15 cellular contexts compared by ENCODE assay signal in the genomic region with DNA sequence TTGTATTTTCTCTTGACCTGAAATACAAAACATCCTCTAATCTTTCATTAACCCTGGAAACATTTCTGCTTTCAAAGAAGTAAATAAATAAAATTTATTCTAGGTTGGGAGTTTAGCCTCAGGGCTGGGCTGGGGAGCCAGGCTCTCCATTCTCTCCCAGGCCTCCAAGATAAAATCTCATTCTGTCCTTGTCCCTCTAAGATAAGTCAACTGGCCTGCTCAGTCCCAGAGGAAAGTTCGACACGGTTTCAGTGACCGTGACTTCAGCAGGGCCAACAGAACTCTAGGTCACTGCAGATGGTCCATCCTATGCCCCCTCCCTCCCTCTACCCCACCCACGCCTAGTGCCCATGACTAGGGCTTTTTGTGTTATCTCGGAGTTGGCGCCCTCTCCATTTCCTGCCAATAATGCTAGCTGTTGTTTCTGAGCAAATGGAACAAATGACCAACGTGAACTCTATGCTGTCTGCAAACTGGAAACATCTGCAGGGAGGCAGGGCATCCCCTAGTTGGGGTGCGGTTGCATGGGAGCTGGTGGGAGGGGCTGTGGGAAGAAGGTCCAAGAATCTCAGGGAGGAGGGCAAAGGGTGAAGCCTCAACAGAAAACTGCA. TPM values are rescaled to one million over a fixed set of nuclear protein-coding genes. Genes with fewer than 3 reads are reported as not detected.
DNase-seq lines count a peak whose midpoint lies in the region; ATAC-seq and TF ChIP-seq lines count a peak whose summit lies in the region.
"Had no signal": no experiment of that assay in that cellular context is flagged by ENCODE, and none has a peak within 500 bp of the region (broad histone marks: within the 10 kb centered on the region; RNA-seq: fewer than 3 reads in every experiment).

No MANE protein-coding gene starts in this region.

- peaks cover 58% of the 10 kb centered on the region for H3K4me1 ChIP-seq in OCI-LY7 (ENCODE audit: insufficient read depth, low read length, poor library complexity, severe bottlenecking)
- H3K4me1 ChIP-seq: foreskin keratinocyte had no signal

- H3K4me3 ChIP-seq in OCI-LY7 (ENCODE audit: low read depth, low read length, poor library complexity, severe bottlenecking) = no peak overlapping the region
- H3K4me3 ChIP-seq: left lung, Peyer's patch had no signal

- H4K20me1 ChIP-seq in OCI-LY7 (ENCODE audit: insufficient read depth, low read length) = no peaks in the 10 kb centered on the region

- BruUV-seq in OCI-LY7 (replicated peaks; lab: Mats Ljungman, UMichigan) = no TSS peak

- no peak overlapping the region for H3K27ac ChIP-seq in OCI-LY7 (ENCODE audit: low read depth, low read length, poor library complexity, severe bottlenecking)
- H3K27ac ChIP-seq: foreskin keratinocyte, neutrophil, Peyer's patch had no signal

- CTCF ChIA-PET in OCI-LY7 (lab: Charles Lee; ENCODE audit: unreplicated experiment) = no interaction called here

- H2AFZ ChIP-seq in OCI-LY7 (ENCODE audit: low read length) = peak overlapping the region; percentile 15; the same call in 1 of the 2 replicates

- DNase-seq in Ammon's horn (ENCODE audit: low spot score) = peak; percentile 91
- DNase-seq in OCI-LY7 (ENCODE audit: low spot score) = no peak
- DNase-seq in dermis microvascular lymphatic vessel endothelial cell (ENCODE audit: low read depth in 2 of 2) = peak; percentile 72 to 78
- DNase-seq in medulla oblongata (ENCODE audit: extremely low spot score) = peak; percentile 89
- no peak for DNase-seq in NCI-H2107 treated with DMSO at 0.1 percent for 48 hours (lab: John Stamatoyannopoulos, UW; ENCODE audit: unreplicated experiment)
- DNase-seq in NCI-H2081 (lab: John Stamatoyannopoulos, UW) = no peak
- DNase-seq in DMS53 (lab: John Stamatoyannopoulos, UW) = no peak
- DNase-seq: activated CD8-positive, alpha-beta memory T cell treated with anti-CD3 and anti-CD28 coated beads, Interleukin-2, amount 10 ng/mL, durations not matched to agents 7 days and 5 days; cortex of kidney; foreskin keratinocyte; left lung; NCI-H1048; Peyer's patch had no signal

- no peak for TF ChIP-seq CTCF in OCI-LY7 (conservative IDR thresholded peaks at IDR 0.05; ENCODE audit: low read length)

- POLR2A ChIA-PET in OCI-LY7 (lab: Charles Lee) = interaction anchor here (0.6 kb wide), 1 partner anchor 372 kb away, joined by 5 read pairs; no protein-coding TSS in a partner anchor

- no peaks in the 10 kb centered on the region for H3K36me3 ChIP-seq in OCI-LY7 (ENCODE audit: insufficient read depth, low read length)
- H3K36me3 ChIP-seq: left lung, neutrophil, Peyer's patch had no signal

- no peak overlapping the region for H3K4me2 ChIP-seq in OCI-LY7 (ENCODE audit: low read length)

- H3K9me3 ChIP-seq in OCI-LY7 (ENCODE audit: low read length) = no peaks in the 10 kb centered on the region
- H3K9me3 ChIP-seq: left lung, neutrophil, Peyer's patch had no signal

- H3K9me2 ChIP-seq in OCI-LY7 (ENCODE audit: insufficient read depth, low read length) = no peaks in the 10 kb centered on the region

- H3K79me2 ChIP-seq in OCI-LY7 (ENCODE audit: insufficient read depth, low read depth, low read length) = no peaks in the 10 kb centered on the region

- intact Hi-C loops in OCI-LY7 (cut with micrococcal nuclease; ENCODE audit: unreplicated experiment) = no loop called here

- no peak for ATAC-seq in HG03442 (IDR thresholded peaks at IDR 0.05; ENCODE audit: unreplicated experiment)
- ATAC-seq: activated CD8-positive, alpha-beta memory T cell treated with anti-CD3 and anti-CD28 coated beads, Interleukin-2, amount 10 ng/mL, durations not matched to agents 7 days and 5 days; foreskin keratinocyte; left lung had no signal

RNA-seq across cellular contexts. Expression of a gene that starts 10.1 kb away (rescaled TPM):
- not detected in 2 replicates for total RNA-seq in OCI-LY7 (2014; rRNA removed; shearing (Covaris generic))
- total RNA-seq in OCI-LY7 (2022) (0.17 TPM in 1 of 2 replicates, not detected in the other), dermis microvascular lymphatic vessel endothelial cell (0.13 TPM in 1 of 2 replicates, not detected in the other)
- total RNA-seq: activated CD8-positive, alpha-beta memory T cell treated with anti-CD3 and anti-CD28 coated beads, Interleukin-2, amount 10 ng/mL, durations not matched to agents 7 days and 5 days; foreskin keratinocyte had no signal

RNA-seq across cellular contexts. Expression of a gene that starts 10.1 kb away (rescaled TPM):
- total RNA-seq in OCI-LY7 (2014; rRNA removed; shearing (Covaris generic)) = not detected in 2 replicates
- total RNA-seq in OCI-LY7 (2022) (not detected in 2 replicates), dermis microvascular lymphatic vessel endothelial cell (not detected in 2 replicates)
- total RNA-seq: foreskin keratinocyte had no signal

RNA-seq across cellular contexts. Expression of a gene that starts 39.7 kb away (rescaled TPM):
- 0.39 and 1.3 TPM in 2 replicates for total RNA-seq in OCI-LY7 (2014; rRNA removed; shearing (Covaris generic))
- total RNA-seq in OCI-LY7 (2022) = 1.1 and 1.4 TPM in 2 replicates
- under 0.01 and 0.13 TPM in 2 replicates for total RNA-seq in dermis microvascular lymphatic vessel endothelial cell

Comparison
In these comparisons a context has a peak if more than half of its experiments do, and no peak if none do; other contexts are left out.
1. DNase-seq: peak in Ammon's horn (single experiment), dermis microvascular lymphatic vessel endothelial cell (2 of 2) and medulla oblongata (single experiment); none in OCI-LY7 (single experiment), NCI-H2107 treated with DMSO at 0.1 percent for 48 hours (single experiment), NCI-H2081 (0 of 2) and DMS53 (single experiment).